ENCODE assay signal across 11 cellular contexts in the genomic region with DNA sequence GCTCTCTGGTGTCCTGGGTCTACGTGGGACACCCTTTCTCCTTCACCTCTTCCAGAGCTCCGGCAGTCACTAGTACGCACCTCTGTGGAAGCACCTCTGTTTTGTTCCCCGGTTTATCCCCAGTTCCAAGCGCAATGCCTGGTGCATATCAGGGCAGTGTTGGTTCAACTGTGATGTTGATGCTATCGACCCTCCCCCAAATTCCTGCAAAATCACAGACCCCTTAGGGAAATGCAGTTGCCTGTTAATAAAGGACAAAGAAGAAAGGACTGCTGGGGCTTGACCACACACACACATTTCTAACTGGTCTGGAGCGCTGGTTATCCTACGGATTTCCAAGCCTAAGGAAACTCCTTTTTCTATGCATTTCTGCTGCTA. TPM values are rescaled to one million over a fixed set of nuclear protein-coding genes. Genes with fewer than 3 reads are reported as not detected.
DNase-seq lines count a peak whose midpoint lies in the region; ATAC-seq and TF ChIP-seq lines count a peak whose summit lies in the region.
"Had no signal": no experiment of that assay in that cellular context is flagged by ENCODE, and none has a peak within 500 bp of the region (broad histone marks: within the 10 kb centered on the region; RNA-seq: fewer than 3 reads in every experiment).

No MANE protein-coding gene starts in this region.

- peak overlapping the region; percentile 98 for H3K4me2 ChIP-seq in mesenchymal stem cell (ENCODE audit: low read length, poor library complexity, severe bottlenecking)

- H3K27me3 Mint-ChIP-seq in stimulated activated naive CD8-positive, alpha-beta T cell treated with anti-CD3 and anti-CD28 coated beads, Interleukin-15, Interleukin-2, amounts not matched to agents 100 ng/mL and 50 ng/mL, for 24 hours, result peaks cover 60% of the 10 kb centered on the region

- no peak overlapping the region for H3K14ac ChIP-seq in mesenchymal stem cell (ENCODE audit: low read length in 2 of 2)

- H3K36me3 Mint-ChIP-seq in stimulated activated naive CD8-positive, alpha-beta T cell treated with anti-CD3 and anti-CD28 coated beads, Interleukin-15, Interleukin-2, amounts not matched to agents 100 ng/mL and 50 ng/mL, for 24 hours (ENCODE audit: low read depth), result no peaks in the 10 kb centered on the region

- no peak overlapping the region for H4K8ac ChIP-seq in mesenchymal stem cell (ENCODE audit: low read length)

- H3K4me1 ChIP-seq in breast epithelium (peaks cover 0 to 8% of the 10 kb centered on the region in 2 donors), mesenchymal stem cell (ENCODE audit: control insufficient read depth, insufficient read depth, low read depth, low read length) (peaks cover 16% of the 10 kb centered on the region), upper lobe of right lung (peaks cover 18% of the 10 kb centered on the region)

- ATAC-seq in stimulated activated naive CD8-positive, alpha-beta T cell treated with anti-CD3 and anti-CD28 coated beads, Interleukin-15, Interleukin-2, amounts not matched to agents 100 U/mL and 50 U/mL, for 24 hours, result no peak
- ATAC-seq in upper lobe of right lung (no peak), HG02981 (IDR thresholded peaks at IDR 0.05; ENCODE audit: unreplicated experiment) (no peak)

- no peak overlapping the region for H3K27ac ChIP-seq in breast epithelium
- H3K27ac ChIP-seq in mesenchymal stem cell (ENCODE audit: low read length, poor library complexity, severe bottlenecking), result no peak overlapping the region
- H3K27ac ChIP-seq in upper lobe of right lung, result no peak overlapping the region

- H2BK120ac ChIP-seq in mesenchymal stem cell (ENCODE audit: low read depth, low read length), result no peak overlapping the region

- no peak overlapping the region for H2BK5ac ChIP-seq in mesenchymal stem cell (ENCODE audit: low read depth, low read length, poor library complexity, severe bottlenecking)

- H3K27ac Mint-ChIP-seq in stimulated activated naive CD8-positive, alpha-beta T cell treated with anti-CD3 and anti-CD28 coated beads, Interleukin-15, Interleukin-2, amounts not matched to agents 100 ng/mL and 50 ng/mL, for 24 hours, result no peak overlapping the region

- H3K4me3 ChIP-seq in breast epithelium, result peak overlapping the region in 2 of 3 donors; percentile 49 to 59
- peak overlapping the region in 1 of 2 experiments; percentile 61 for H3K4me3 ChIP-seq in mesenchymal stem cell (ENCODE audit: insufficient read depth in 1 of 2, low read depth in 1 of 2, low read length in 2 of 2)
- H3K4me3 ChIP-seq in upper lobe of right lung, result peak overlapping the region; percentile 42

- H3K9me3 Mint-ChIP-seq in stimulated activated naive CD8-positive, alpha-beta T cell treated with anti-CD3 and anti-CD28 coated beads, Interleukin-15, Interleukin-2, amounts not matched to agents 100 ng/mL and 50 ng/mL, for 24 hours, result no peaks in the 10 kb centered on the region

- no peaks in the 10 kb centered on the region for H3K79me1 ChIP-seq in mesenchymal stem cell (replicated peaks; ENCODE audit: low read length, poor library complexity, severe bottlenecking)

- no peak overlapping the region for H3K23ac ChIP-seq in mesenchymal stem cell (ENCODE audit: low read length in 2 of 2)

- H3K9me3 ChIP-seq in breast epithelium, result no peaks in the 10 kb centered on the region
- H3K9me3 ChIP-seq in mesenchymal stem cell (ENCODE audit: control insufficient read depth, low read length), result no peaks in the 10 kb centered on the region
- no peaks in the 10 kb centered on the region for H3K9me3 ChIP-seq in upper lobe of right lung

- H3K4me3 Mint-ChIP-seq in stimulated activated naive CD8-positive, alpha-beta T cell treated with anti-CD3 and anti-CD28 coated beads, Interleukin-15, Interleukin-2, amounts not matched to agents 100 ng/mL and 50 ng/mL, for 24 hours, result peak overlapping the region; percentile 76

- TF ChIP-seq CTCF in breast epithelium (IDR thresholded peaks at IDR 0.05), result no peak
- no peak for TF ChIP-seq CTCF in upper lobe of right lung (IDR thresholded peaks at IDR 0.05)

- peaks cover 14% of the 10 kb centered on the region for H3K4me1 Mint-ChIP-seq in stimulated activated naive CD8-positive, alpha-beta T cell treated with anti-CD3 and anti-CD28 coated beads, Interleukin-15, Interleukin-2, amounts not matched to agents 100 ng/mL and 50 ng/mL, for 24 hours (ENCODE audit: low read depth)

- no peak overlapping the region for H2BK15ac ChIP-seq in mesenchymal stem cell (ENCODE audit: low read depth, poor library complexity, severe bottlenecking)

- no peak overlapping the region for H2BK12ac ChIP-seq in mesenchymal stem cell (ENCODE audit: low read length in 2 of 2)

- H3K36me3 ChIP-seq in breast epithelium, result no peaks in the 10 kb centered on the region
- H3K36me3 ChIP-seq in mesenchymal stem cell (ENCODE audit: control insufficient read depth in 1 of 2, insufficient read depth in 2 of 2, low read depth in 1 of 2, low read length in 2 of 2), result no peaks in the 10 kb centered on the region
- H3K36me3 ChIP-seq in upper lobe of right lung, result no peaks in the 10 kb centered on the region

- intact Hi-C loops in breast epithelium (cut with DNase I; ENCODE audit: low total_unique reads), result loop anchor here (5.0 kb wide), 1 partner anchor 194 kb away; no protein-coding TSS in a partner anchor
- intact Hi-C loops in upper lobe of right lung (cut with DNase I), result no loop called here

- H3K4ac ChIP-seq in mesenchymal stem cell (ENCODE audit: low read depth in 1 of 2, low read length in 2 of 2), result no peak overlapping the region

- no peak for TF ChIP-seq POLR2A in breast epithelium (IDR thresholded peaks at IDR 0.05)

- WGBS in mesenchymal stem cell, result 8% methylated on average over 8 of the region's 8 CpGs

- no peak overlapping the region for H3K18ac ChIP-seq in mesenchymal stem cell (ENCODE audit: low read depth in 1 of 2, low read length in 2 of 2)

- no peak overlapping the region for H4K91ac ChIP-seq in mesenchymal stem cell (ENCODE audit: low read length)

- peaks cover 0 to 36% of the 10 kb centered on the region in 2 donors for H3K27me3 ChIP-seq in breast epithelium
- peaks cover 36 to 58% of the 10 kb centered on the region in 2 experiments for H3K27me3 ChIP-seq in mesenchymal stem cell (ENCODE audit: control insufficient read depth in 1 of 2, insufficient read depth in 1 of 2, low read length in 2 of 2)
- H3K27me3 ChIP-seq in upper lobe of right lung, result peaks cover 59% of the 10 kb centered on the region

- H2AFZ ChIP-seq in mesenchymal stem cell (ENCODE audit: low read depth, low read length), result no peak overlapping the region

- H3K9ac ChIP-seq in mesenchymal stem cell (ENCODE audit: low read length), result no peak overlapping the region

- H2AK5ac ChIP-seq in mesenchymal stem cell (ENCODE audit: low read length, severe bottlenecking), result no peak overlapping the region

- DNase-seq in stimulated activated naive CD8-positive, alpha-beta T cell treated with anti-CD3 and anti-CD28 coated beads, Interleukin-15, Interleukin-2, amounts not matched to agents 100 U/mL and 50 U/mL, for 24 hours, result no peak
- DNase-seq in breast epithelium (ENCODE audit: low spot score in 2 of 2) (no peak), mesenchymal stem cell (peak; percentile 7), upper lobe of right lung (no peak), SK-N-DZ (ENCODE audit: low spot score) (no peak), DMS53 (lab: John Stamatoyannopoulos, UW) (no peak)
- DNase-seq: NCI-H187 treated with DMSO at 0.1 percent for 48 hours had no signal

RNA-seq across cellular contexts. Expression of gene NMU, which starts 0.5 kb away (rescaled TPM):
- total RNA-seq in breast epithelium (not detected), upper lobe of right lung (2.1 TPM)
- not detected for polyA plus RNA-seq in mesenchymal stem cell (2013, experiment 1 of 2)
- polyA plus RNA-seq in mesenchymal stem cell (2013, experiment 2 of 2), result not detected
- 1.0 and 1.8 TPM in 2 replicates for polyA plus RNA-seq in SK-N-DZ (2014; cell fraction: cytosol; rRNA removed)
- 2.7 TPM in 1 of 2 replicates, not detected in the other for polyA plus RNA-seq in SK-N-DZ (2014; cell fraction: nucleus; rRNA removed)
- total RNA-seq: G401 had no signal
- polyA plus RNA-seq: liver had no signal

RNA-seq across cellular contexts. Expression of gene PDCL2, which starts 44.6 kb away (rescaled TPM):
- total RNA-seq in breast epithelium, result not detected
- not detected for polyA plus RNA-seq in mesenchymal stem cell (2013, experiment 1 of 2)
- not detected for polyA plus RNA-seq in mesenchymal stem cell (2013, experiment 2 of 2)
- not detected for total RNA-seq in upper lobe of right lung
- not detected in 2 replicates for polyA plus RNA-seq in SK-N-DZ (2014; cell fraction: cytosol; rRNA removed)
- not detected in 2 replicates for polyA plus RNA-seq in SK-N-DZ (2014; cell fraction: nucleus; rRNA removed)
- total RNA-seq: G401, liver had no signal
- polyA plus RNA-seq: liver had no signal
